Comparison of ENCODE assay signal across 39 cellular contexts in genomic region chr2:65473045-65473444, GRCh38.
"Had no signal": no experiment of that assay in that cellular context is flagged by ENCODE, and none has a peak within 500 bp of the region (broad histone marks: within the 10 kb centered on the region; RNA-seq: fewer than 3 reads in every experiment).

No MANE protein-coding gene starts in this region.

- H3K36me3 ChIP-seq: adrenal gland, ascending aorta, brain microvascular endothelial cell, breast epithelium, cardiac muscle cell had no signal

- H3K4me3 ChIP-seq: adrenal gland, ascending aorta, body of pancreas, breast epithelium, cardiac muscle cell had no signal

- H3K27me3 Mint-ChIP-seq: activated naive CD4-positive, alpha-beta T cell treated with anti-CD3 and anti-CD28 coated beads, Interleukin-2, amount 50 U/mL, for 24 hours; activated naive CD8-positive, alpha-beta T cell; activated naive CD8-positive, alpha-beta T cell treated with anti-CD3 and anti-CD28 coated beads for 36 hours; activated naive CD8-positive, alpha-beta T cell treated with anti-CD3 and anti-CD28 coated beads, Interleukin-2, amount 10 ng/mL, durations not matched to agents 7 days and 5 days; activated naive CD8-positive, alpha-beta T cell treated with anti-CD3 and anti-CD28 coated beads, Interleukin-2, amount 50 U/mL, for 24 hours; central memory CD8-positive, alpha-beta T cell had no signal

- H3K27ac ChIP-seq: adrenal gland, ascending aorta, body of pancreas, brain microvascular endothelial cell, breast epithelium, cardiac muscle cell had no signal

- H3K36me3 Mint-ChIP-seq: activated naive CD4-positive, alpha-beta T cell treated with anti-CD3 and anti-CD28 coated beads, Interleukin-2, amount 10 ng/mL, durations not matched to agents 7 days and 5 days; activated naive CD8-positive, alpha-beta T cell treated with anti-CD3 and anti-CD28 coated beads, Interleukin-2, amount 10 ng/mL, durations not matched to agents 7 days and 5 days; brain had no signal

- DNase-seq: activated effector memory CD4-positive, alpha-beta T cell treated with Interleukin-2 at 50 U/mL for 16 hours; activated gamma-delta T cell; activated gamma-delta T cell treated with Interleukin-2 at 50 U/mL for 16 hours; activated naive CD4-positive, alpha-beta T cell; activated naive CD4-positive, alpha-beta T cell treated with anti-CD3 and anti-CD28 coated beads for 36 hours; activated naive CD4-positive, alpha-beta T cell treated with anti-CD3 and anti-CD28 coated beads, Interleukin-2, amount 10 ng/mL, durations not matched to agents 7 days and 5 days; activated naive CD4-positive, alpha-beta T cell treated with anti-CD3 and anti-CD28 coated beads, Interleukin-2, amount 50 U/mL, for 16 hours; activated naive CD4-positive, alpha-beta T cell treated with Interleukin-2 at 50 U/mL for 16 hours; activated naive CD8-positive, alpha-beta T cell treated with anti-CD3 and anti-CD28 coated beads for 36 hours; activated naive CD8-positive, alpha-beta T cell treated with anti-CD3 and anti-CD28 coated beads, Interleukin-2, amount 10 ng/mL, durations not matched to agents 7 days and 5 days; activated naive CD8-positive, alpha-beta T cell treated with anti-CD3 and anti-CD28 coated beads, Interleukin-2, amount 50 U/mL, for 24 hours; activated T-cell treated with anti-CD3 and anti-CD28 coated beads, Interleukin-2, amount 50 U/mL, for 1 hour; activated T-cell treated with anti-CD3 and anti-CD28 coated beads, Interleukin-2, amount 50 U/mL, for 24 hours; activated T-cell treated with anti-CD3 and anti-CD28 coated beads, Interleukin-2, amount 50 U/mL, for 4 hours; activated T-cell treated with anti-CD3 and anti-CD28 coated beads, Interleukin-2, amount 50 U/mL, for 48 hours; activated T-cell treated with anti-CD3 and anti-CD28 coated beads, Interleukin-2, amount 50 U/mL, for 72 hours; adrenal gland; amniotic stem cell; amygdala; anterior cingulate cortex; aorta; body of pancreas; brain microvascular endothelial cell; caudate nucleus; central memory CD4-positive, alpha-beta T cell; cerebellar nuclear complex had no signal

- H3K9me3 ChIP-seq: adrenal gland, ascending aorta, body of pancreas had no signal

- H3K9me3 Mint-ChIP-seq: activated T-helper 2 cell treated with anti-CD3 and anti-CD28 coated beads, Interferon-gamma antibody, Interleukin-2, Interleukin-4, amounts not matched to agents 10 μg/mL and 5 μg/mL and 100 μg/mL, durations not matched to agents 14 hours and 24 hours and 36 hours had no signal

- H3K4me1 Mint-ChIP-seq: activated naive CD4-positive, alpha-beta T cell treated with anti-CD3 and anti-CD28 coated beads, Interleukin-2, amount 10 ng/mL, durations not matched to agents 7 days and 5 days; activated naive CD4-positive, alpha-beta T cell treated with anti-CD3 and anti-CD28 coated beads, Interleukin-2, amount 50 U/mL, for 24 hours; activated naive CD8-positive, alpha-beta T cell treated with anti-CD3 and anti-CD28 coated beads for 36 hours; activated naive CD8-positive, alpha-beta T cell treated with anti-CD3 and anti-CD28 coated beads, Interleukin-2, amount 10 ng/mL, durations not matched to agents 7 days and 5 days; activated naive CD8-positive, alpha-beta T cell treated with anti-CD3 and anti-CD28 coated beads, Interleukin-2, amount 50 U/mL, for 24 hours; activated T-helper 17 cell treated with anti-CD3 and anti-CD28 coated beads, Interleukin-2, amount 50 U/mL, for 72 hours; brain; central memory CD8-positive, alpha-beta T cell had no signal

- H3K27me3 ChIP-seq: adrenal gland, ascending aorta, body of pancreas, brain microvascular endothelial cell, breast epithelium, cardiac muscle cell had no signal

- ATAC-seq: activated naive CD4-positive, alpha-beta T cell treated with anti-CD3 and anti-CD28 coated beads, Interleukin-2, amount 50 U/mL, for 72 hours; activated naive CD8-positive, alpha-beta T cell treated with anti-CD3 and anti-CD28 coated beads, Interleukin-2, amount 50 U/mL, for 24 hours; activated T-cell treated with anti-CD3 and anti-CD28 coated beads, Interleukin-2, amount 50 U/mL, for 4 hours; activated T-cell treated with anti-CD3 and anti-CD28 coated beads, Interleukin-2, amount 50 U/mL, for 72 hours; activated T-helper 17 cell treated with anti-CD3 and anti-CD28 coated beads, Interleukin-2, amount 50 U/mL, for 72 hours; body of pancreas had no signal

- H3K4me3 Mint-ChIP-seq: activated naive CD4-positive, alpha-beta T cell treated with anti-CD3 and anti-CD28 coated beads for 36 hours; activated naive CD4-positive, alpha-beta T cell treated with anti-CD3 and anti-CD28 coated beads, Interleukin-2, amount 10 ng/mL, durations not matched to agents 7 days and 5 days; activated naive CD4-positive, alpha-beta T cell treated with anti-CD3 and anti-CD28 coated beads, Interleukin-2, amount 50 U/mL, for 24 hours; activated naive CD8-positive, alpha-beta T cell; activated naive CD8-positive, alpha-beta T cell treated with anti-CD3 and anti-CD28 coated beads for 36 hours; activated naive CD8-positive, alpha-beta T cell treated with anti-CD3 and anti-CD28 coated beads, Interleukin-2, amount 10 ng/mL, durations not matched to agents 7 days and 5 days; activated naive CD8-positive, alpha-beta T cell treated with anti-CD3 and anti-CD28 coated beads, Interleukin-2, amount 50 U/mL, for 24 hours; activated T-cell treated with anti-CD3 and anti-CD28 coated beads, Interleukin-2, amount 50 U/mL, for 24 hours; activated T-cell treated with anti-CD3 and anti-CD28 coated beads, Interleukin-2, amount 50 U/mL, for 4 hours; activated T-cell treated with anti-CD3 and anti-CD28 coated beads, Interleukin-2, amount 50 U/mL, for 72 hours; activated T-helper 1 cell treated with anti-CD3 and anti-CD28 coated beads, Interleukin-12 subunit alpha, Interleukin-12 subunit beta, Interleukin-2, Interleukin-4 antibody, amounts not matched to agents 30 ng/mL and 10 ng/mL and 1 ng/mL, durations not matched to agents 14 hours and 24 hours and 36 hours; activated T-helper 17 cell treated with anti-CD3 and anti-CD28 coated beads, Interleukin-2, amount 50 U/mL, for 72 hours; brain; central memory CD8-positive, alpha-beta T cell had no signal

- H3K4me1 ChIP-seq: adrenal gland, ascending aorta, body of pancreas, breast epithelium had no signal

- FAIRE-seq: astrocyte, bronchial epithelial cell had no signal

- H3K27ac Mint-ChIP-seq: activated naive CD4-positive, alpha-beta T cell treated with anti-CD3 and anti-CD28 coated beads for 36 hours; activated naive CD4-positive, alpha-beta T cell treated with anti-CD3 and anti-CD28 coated beads, Interleukin-2, amount 10 ng/mL, durations not matched to agents 7 days and 5 days; activated naive CD4-positive, alpha-beta T cell treated with anti-CD3 and anti-CD28 coated beads, Interleukin-2, amount 50 U/mL, for 24 hours; activated naive CD4-positive, alpha-beta T cell treated with anti-CD3 and anti-CD28 coated beads, Interleukin-2, amount 50 U/mL, for 72 hours; activated naive CD8-positive, alpha-beta T cell; activated naive CD8-positive, alpha-beta T cell treated with anti-CD3 and anti-CD28 coated beads for 36 hours; activated naive CD8-positive, alpha-beta T cell treated with anti-CD3 and anti-CD28 coated beads, Interleukin-2, amount 10 ng/mL, durations not matched to agents 7 days and 5 days; activated naive CD8-positive, alpha-beta T cell treated with anti-CD3 and anti-CD28 coated beads, Interleukin-2, amount 50 U/mL, for 24 hours; activated T-cell treated with anti-CD3 and anti-CD28 coated beads, Interleukin-2, amount 50 U/mL, for 24 hours; activated T-cell treated with anti-CD3 and anti-CD28 coated beads, Interleukin-2, amount 50 U/mL, for 72 hours; activated T-helper 1 cell treated with anti-CD3 and anti-CD28 coated beads, Interleukin-12 subunit alpha, Interleukin-12 subunit beta, Interleukin-2, Interleukin-4 antibody, amounts not matched to agents 30 ng/mL and 10 ng/mL and 1 ng/mL, durations not matched to agents 14 hours and 24 hours and 36 hours; activated T-helper 17 cell treated with anti-CD3 and anti-CD28 coated beads, Interleukin-2, amount 50 U/mL, for 72 hours; activated T-helper 2 cell treated with anti-CD3 and anti-CD28 coated beads, Interferon-gamma antibody, Interleukin-2, Interleukin-4, amounts not matched to agents 10 μg/mL and 5 μg/mL and 100 μg/mL, durations not matched to agents 14 hours and 24 hours and 36 hours; brain had no signal
